22 cellular contexts compared by ENCODE assay signal in genomic region chr10:123831259-123831658, GRCh38.
"Had no signal": no experiment of that assay in that cellular context is flagged by ENCODE, and none has a peak within 500 bp of the region (broad histone marks: within the 10 kb centered on the region; RNA-seq: fewer than 3 reads in every experiment).

No MANE protein-coding gene starts in this region.

- ATAC-seq: activated naive CD4-positive, alpha-beta T cell treated with anti-CD3 and anti-CD28 coated beads, Interleukin-2, amount 50 U/mL, for 72 hours; activated naive CD8-positive, alpha-beta T cell treated with anti-CD3 and anti-CD28 coated beads, Interleukin-2, amount 50 U/mL, for 24 hours; activated T-cell treated with anti-CD3 and anti-CD28 coated beads, Interleukin-2, amount 50 U/mL, for 4 hours; PC-3 had no signal

- DNase-seq: activated CD4-positive, alpha-beta memory T cell treated with anti-CD3 and anti-CD28 coated beads for 36 hours; activated CD4-positive, alpha-beta T cell treated with anti-CD3 and anti-CD28 coated beads, Interleukin-2, amount 10 ng/mL, durations not matched to agents 7 days and 5 days; activated CD4-positive, CD25-positive, alpha-beta regulatory T cell; activated CD8-positive, alpha-beta memory T cell treated with anti-CD3 and anti-CD28 coated beads for 24 hours; activated effector memory CD4-positive, alpha-beta T cell treated with anti-CD3 and anti-CD28 coated beads, Interleukin-2, amount 50 U/mL, for 16 hours; activated naive CD4-positive, alpha-beta T cell treated with Interleukin-2 at 50 U/mL for 16 hours; activated naive CD8-positive, alpha-beta T cell treated with anti-CD3 and anti-CD28 coated beads, Interleukin-2, amount 50 U/mL, for 24 hours; activated T-cell treated with anti-CD3 and anti-CD28 coated beads, Interleukin-2, amount 50 U/mL, for 4 hours; amniotic stem cell; Karpas-422; NCI-H1105 treated with DMSO at 0.1 percent for 48 hours; NCI-H1436 treated with DMSO at 0.1 percent for 48 hours; NCI-H187; NCI-H2081; NCI-H446; NCI-H524; PC-3; T-helper 1 cell had no signal

- H3K9me3 ChIP-seq: ascending aorta had no signal

- H3K4me3 ChIP-seq: ascending aorta, SK-N-MC had no signal

- H3K27me3 ChIP-seq: ascending aorta had no signal

- H3K27ac ChIP-seq: ascending aorta, SK-N-MC, VCaP had no signal
